ENCODE assay signal across 8 cellular contexts in genomic region chr19:44141191-44142013, GRCh38. TPM values are rescaled to one million over a fixed set of nuclear protein-coding genes. Genes with fewer than 3 reads are reported as not detected.
DNase-seq lines count a peak whose midpoint lies in the region; ATAC-seq and TF ChIP-seq lines count a peak whose summit lies in the region.

Gene ZNF234 (plus strand): TSS chr19:44141554. CDS start chr19:44144633, 3,079 bp downstream.

- H3K27me3 Mint-ChIP-seq in activated CD4-positive, alpha-beta T cell treated with anti-CD3 and anti-CD28 coated beads, Interleukin-2, amount 10 ng/mL, durations not matched to agents 7 days and 5 days, result no peaks in the 10 kb centered on the region

- H3K4me3 Mint-ChIP-seq in activated CD4-positive, alpha-beta T cell treated with anti-CD3 and anti-CD28 coated beads, Interleukin-2, amount 10 ng/mL, durations not matched to agents 7 days and 5 days, result peak within 1 kb of the TSS; percentile 86

- H3K36me3 Mint-ChIP-seq in activated CD4-positive, alpha-beta T cell treated with anti-CD3 and anti-CD28 coated beads, Interleukin-2, amount 10 ng/mL, durations not matched to agents 7 days and 5 days (ENCODE audit: low read depth), result peaks cover 34% of the 10 kb centered on the region

- peak within 1 kb of the TSS; percentile 85 for H3K4me3 ChIP-seq in coronary artery

- peaks cover 10% of the 10 kb centered on the region for H3K9me3 Mint-ChIP-seq in activated CD4-positive, alpha-beta T cell treated with anti-CD3 and anti-CD28 coated beads, Interleukin-2, amount 10 ng/mL, durations not matched to agents 7 days and 5 days

- POLR2A ChIA-PET in activated CD4-positive, alpha-beta T cell treated with anti-CD3 and anti-CD28 coated beads, Interleukin-2, amount 10 ng/mL, durations not matched to agents 7 days and 5 days (lab: Charles Lee), result no interaction called here

- peaks cover 19% of the 10 kb centered on the region for H3K4me1 Mint-ChIP-seq in activated CD4-positive, alpha-beta T cell treated with anti-CD3 and anti-CD28 coated beads, Interleukin-2, amount 10 ng/mL, durations not matched to agents 7 days and 5 days

- H3K27ac Mint-ChIP-seq in activated CD4-positive, alpha-beta T cell treated with anti-CD3 and anti-CD28 coated beads, Interleukin-2, amount 10 ng/mL, durations not matched to agents 7 days and 5 days, result peak within 1 kb of the TSS; percentile 91

- no peak for TF ChIP-seq CTCF in GM10266 (IDR thresholded peaks at IDR 0.05; ENCODE audit: control insufficient read depth, insufficient read depth, low read depth, missing control alignments)
- TF ChIP-seq CTCF in coronary artery (IDR thresholded peaks at IDR 0.05), result no peak

- peak within 1 kb of the TSS; percentile 57 to 77 for H3K27ac ChIP-seq in coronary artery

- peak; percentile 55 for ATAC-seq in HG02884 (IDR thresholded peaks at IDR 0.05; ENCODE audit: unreplicated experiment)
- no peak for ATAC-seq in GM18861 (IDR thresholded peaks at IDR 0.05; ENCODE audit: unreplicated experiment)

- DNase-seq in GM10266 (ENCODE audit: extremely low spot score) (peak; percentile 72), NCI-H446 (lab: John Stamatoyannopoulos, UW) (peak; percentile 67 to 86), coronary artery (ENCODE audit: low spot score) (peak; percentile 79), left kidney (ENCODE audit: low read depth, low spot score) (peak; percentile 97)
- peak; percentile 77 for DNase-seq in activated CD4-positive, alpha-beta T cell treated with anti-CD3 and anti-CD28 coated beads, Interleukin-2, amount 10 ng/mL, durations not matched to agents 7 days and 5 days
- DNase-seq in stimulated activated CD4-positive, alpha-beta T cell treated with anti-CD3 and anti-CD28 coated beads, Interleukin-1b, Interleukin-23, amount 100 ng/mL, for 24 hours (ENCODE audit: low read depth in 4 of 4, low spot score in 1 of 4), result peak; percentile 34 to 55 (median 47)

- CTCF ChIA-PET in activated CD4-positive, alpha-beta T cell treated with anti-CD3 and anti-CD28 coated beads, Interleukin-2, amount 10 ng/mL, durations not matched to agents 7 days and 5 days (lab: Charles Lee), result no interaction called here

RNA-seq across cellular contexts. Expression of gene ZNF234, which starts in this region (rescaled TPM):
- total RNA-seq in activated CD4-positive, alpha-beta T cell treated with anti-CD3 and anti-CD28 coated beads, Interleukin-2, amount 10 ng/mL, durations not matched to agents 7 days and 5 days, result 10 to 100 TPM; 12.1 to 12.9 TPM

Comparison
In these comparisons a context has a peak if more than half of its experiments do, and no peak if none do; other contexts are left out.
1. DNase-seq: peak in every context shown above with its lines; median percentile 97 in left kidney; 79 in coronary artery; 77 in activated CD4-positive, alpha-beta T cell treated with anti-CD3 and anti-CD28 coated beads, Interleukin-2, amount 10 ng/mL, durations not matched to agents 7 days and 5 days; 76 in NCI-H446; 72 in GM10266; 47 in stimulated activated CD4-positive, alpha-beta T cell treated with anti-CD3 and anti-CD28 coated beads, Interleukin-1b, Interleukin-23, amount 100 ng/mL, for 24 hours.